ENCODE assay signal across 8 cellular contexts in genomic region chr2:182866461-182867369, GRCh38. TPM values are rescaled to one million over a fixed set of nuclear protein-coding genes. Genes with fewer than 3 reads are reported as not detected.
DNase-seq lines count a peak whose midpoint lies in the region; ATAC-seq and TF ChIP-seq lines count a peak whose summit lies in the region.

TSS of gene FRZB (minus strand) at chr2:182866637. CDS start at chr2:182866552, 85 bp downstream.

- H3K4me1 ChIP-seq in HUES48 (ENCODE audit: control insufficient read depth, insufficient read depth, low read length) = peaks cover 12% of the 10 kb centered on the region

- H3K36me3 Mint-ChIP-seq in CD4-positive, alpha-beta T cell (ENCODE audit: low read depth) = no peaks in the 10 kb centered on the region
- no peaks in the 10 kb centered on the region for H3K36me3 Mint-ChIP-seq in activated naive CD4-positive, alpha-beta T cell treated with anti-CD3 and anti-CD28 coated beads, Interleukin-2, amount 50 U/mL, for 24 hours

- no peaks in the 10 kb centered on the region for H3K36me3 ChIP-seq in HUES48 (ENCODE audit: control insufficient read depth, insufficient read depth, low read length)

- no peak for ATAC-seq in CD4-positive, alpha-beta T cell (ENCODE audit: poor library complexity)
- ATAC-seq in GM19397 (IDR thresholded peaks at IDR 0.05; ENCODE audit: unreplicated experiment) = no peak
- ATAC-seq in HG03378 (IDR thresholded peaks at IDR 0.05; ENCODE audit: unreplicated experiment) = no peak

- POLR2A ChIA-PET in CD4-positive, alpha-beta T cell (lab: Charles Lee) = no interaction called here

- H3K27ac Mint-ChIP-seq in CD4-positive, alpha-beta T cell = no peak within 1 kb of the TSS
- no peak within 1 kb of the TSS for H3K27ac Mint-ChIP-seq in activated naive CD4-positive, alpha-beta T cell treated with anti-CD3 and anti-CD28 coated beads, Interleukin-2, amount 50 U/mL, for 24 hours

- H3K4me1 Mint-ChIP-seq in CD4-positive, alpha-beta T cell (ENCODE audit: low read depth) = peaks cover 30% of the 10 kb centered on the region
- H3K4me1 Mint-ChIP-seq in activated naive CD4-positive, alpha-beta T cell treated with anti-CD3 and anti-CD28 coated beads, Interleukin-2, amount 50 U/mL, for 24 hours = peaks cover 19% of the 10 kb centered on the region

- H3K4me3 ChIP-seq in HUES48 (ENCODE audit: low read depth, low read length) = peak within 1 kb of the TSS; percentile 85

- CTCF ChIA-PET in CD4-positive, alpha-beta T cell (lab: Charles Lee) = no interaction called here

- peaks cover 94% of the 10 kb centered on the region for H3K27me3 Mint-ChIP-seq in CD4-positive, alpha-beta T cell
- peaks cover 52% of the 10 kb centered on the region for H3K27me3 Mint-ChIP-seq in activated naive CD4-positive, alpha-beta T cell treated with anti-CD3 and anti-CD28 coated beads, Interleukin-2, amount 50 U/mL, for 24 hours

- intact Hi-C loops in CD4-positive, alpha-beta T cell (cut with DNase I, micrococcal nuclease) = no loop called here

- no peak within 1 kb of the TSS for H3K27ac ChIP-seq in CD4-positive, alpha-beta T cell (ENCODE audit: low read depth, low read length)
- peak within 1 kb of the TSS; percentile 36 for H3K27ac ChIP-seq in HUES48 (ENCODE audit: low read depth, low read length)

- H3K4me3 Mint-ChIP-seq in CD4-positive, alpha-beta T cell = peak within 1 kb of the TSS; percentile 74
- H3K4me3 Mint-ChIP-seq in activated naive CD4-positive, alpha-beta T cell treated with anti-CD3 and anti-CD28 coated beads, Interleukin-2, amount 50 U/mL, for 24 hours = peak within 1 kb of the TSS; percentile 75

- H3K9me3 ChIP-seq in CD4-positive, alpha-beta T cell (ENCODE audit: control insufficient read depth, low read length) = no peaks in the 10 kb centered on the region
- no peaks in the 10 kb centered on the region for H3K9me3 ChIP-seq in HUES48 (ENCODE audit: control insufficient read depth, insufficient read depth, low read length)

- peaks cover 63% of the 10 kb centered on the region for H3K27me3 ChIP-seq in CD4-positive, alpha-beta T cell (ENCODE audit: control insufficient read depth, insufficient read depth, low read length)
- H3K27me3 ChIP-seq in HUES48 (ENCODE audit: control insufficient read depth, insufficient read depth, low read length) = peaks cover 38% of the 10 kb centered on the region

- TF ChIP-seq CTCF in CD4-positive, alpha-beta T cell (IDR thresholded peaks at IDR 0.05) = no peak

- H3K9me3 Mint-ChIP-seq in CD4-positive, alpha-beta T cell = no peaks in the 10 kb centered on the region
- no peaks in the 10 kb centered on the region for H3K9me3 Mint-ChIP-seq in activated naive CD4-positive, alpha-beta T cell treated with anti-CD3 and anti-CD28 coated beads, Interleukin-2, amount 50 U/mL, for 24 hours

- peak within 1 kb of the TSS; percentile 34 for H3K9ac ChIP-seq in HUES48 (ENCODE audit: low read depth, low read length)

- no peak for DNase-seq in CD4-positive, alpha-beta T cell
- DNase-seq in globus pallidus (ENCODE audit: low spot score) (peak; percentile 18), occipital lobe (lab: John Stamatoyannopoulos, UW) (no peak), NCI-H446 treated with DMSO at 0.1 percent for 48 hours (lab: John Stamatoyannopoulos, UW) (no peak)

RNA-seq across cellular contexts. Expression of gene FRZB, which starts in this region (rescaled TPM):
- total RNA-seq in CD4-positive, alpha-beta T cell = not detected
- total RNA-seq in occipital lobe = 19.8 TPM

Comparison
In these comparisons a context has a peak if more than half of its experiments do, and no peak if none do; other contexts are left out.
1. RNA of gene FRZB (total RNA-seq): 19.8 TPM in occipital lobe (single experiment); not detected in CD4-positive, alpha-beta T cell; every median in the first group is over 10 times any median in the second.